ENCODE assay signal across 9 cellular contexts in the genomic region with DNA sequence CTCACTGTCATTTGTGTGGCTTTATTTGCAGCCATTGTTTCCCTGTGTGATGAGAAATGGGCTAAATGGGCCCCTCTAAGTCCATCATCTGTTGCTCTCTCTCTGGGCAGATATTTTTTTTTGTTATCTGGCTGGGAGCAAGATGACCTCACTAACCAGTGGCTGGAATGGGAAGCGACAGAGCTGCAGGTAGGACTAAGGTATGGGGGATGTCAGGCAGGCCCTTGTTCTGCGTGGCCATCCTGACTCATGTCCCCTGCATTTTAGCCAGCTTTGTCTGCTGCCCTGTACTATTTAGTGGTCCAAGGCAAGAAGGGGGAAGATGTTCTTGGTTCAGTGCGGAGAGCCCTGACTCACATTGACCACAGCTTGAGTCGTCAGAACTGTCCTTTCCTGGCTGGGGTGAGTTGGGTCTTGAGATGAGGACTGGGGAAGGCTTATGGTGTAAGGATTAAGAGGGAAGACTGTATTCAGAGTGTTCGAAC. TPM values are rescaled to one million over a fixed set of nuclear protein-coding genes. Genes with fewer than 3 reads are reported as not detected.
A peak's percentile ranks its signal among the peaks of the same experiment; 100 is the strongest.
DNase-seq lines count a peak whose midpoint lies in the region; ATAC-seq and TF ChIP-seq lines count a peak whose summit lies in the region.
"Had no signal": no experiment of that assay in that cellular context is flagged by ENCODE, and none has a peak within 500 bp of the region (broad histone marks: within the 10 kb centered on the region; RNA-seq: fewer than 3 reads in every experiment).

No MANE protein-coding gene starts in this region.

- peaks cover 28% of the 10 kb centered on the region for H3K4me1 Mint-ChIP-seq in T-helper 1 cell treated with Interleukin-12 subunit alpha and Interleukin-12 subunit beta and Interleukin-4 antibody, amounts not matched to agents 30 μg/mL and 1 μg/mL, for 36 hours (ENCODE audit: low read depth)

- H3K4me3 Mint-ChIP-seq in T-helper 1 cell treated with Interleukin-12 subunit alpha and Interleukin-12 subunit beta and Interleukin-4 antibody, amounts not matched to agents 30 μg/mL and 1 μg/mL, for 36 hours = peak overlapping the region; percentile 100

- no peak for TF ChIP-seq POLR2A in gastroesophageal sphincter (IDR thresholded peaks at IDR 0.05)

- H3K4me2 ChIP-seq in skeletal muscle satellite cell (ENCODE audit: low read length) = peak overlapping the region; percentile 94

- H3K27ac Mint-ChIP-seq in T-helper 1 cell treated with Interleukin-12 subunit alpha and Interleukin-12 subunit beta and Interleukin-4 antibody, amounts not matched to agents 30 μg/mL and 1 μg/mL, for 36 hours = peak overlapping the region; percentile 97

- H3K9ac ChIP-seq in skeletal muscle satellite cell (ENCODE audit: low read depth, low read length) = peak overlapping the region; percentile 95

- peaks cover 52% of the 10 kb centered on the region for H3K36me3 ChIP-seq in WERI-Rb-1
- peaks cover 33% of the 10 kb centered on the region for H3K36me3 ChIP-seq in skeletal muscle satellite cell (ENCODE audit: insufficient read depth, low read length)
- H3K36me3 ChIP-seq in gastroesophageal sphincter = peaks cover 0 to 45% of the 10 kb centered on the region in 2 donors

- H3K36me3 Mint-ChIP-seq in T-helper 1 cell treated with Interleukin-12 subunit alpha and Interleukin-12 subunit beta and Interleukin-4 antibody, amounts not matched to agents 30 μg/mL and 1 μg/mL, for 36 hours (ENCODE audit: low read depth) = peaks cover 35% of the 10 kb centered on the region

- no peak for TF ChIP-seq CTCF in WERI-Rb-1 (IDR thresholded peaks at IDR 0.05; ENCODE audit: low read depth, low read length)
- TF ChIP-seq CTCF in gastroesophageal sphincter (IDR thresholded peaks at IDR 0.05) = no peak

- H3K9me3 ChIP-seq in WERI-Rb-1 (ENCODE audit: severe bottlenecking) (no peaks in the 10 kb centered on the region), skeletal muscle satellite cell (replicated peaks; ENCODE audit: low read length) (no peaks in the 10 kb centered on the region), gastroesophageal sphincter (no peaks in the 10 kb centered on the region)

- H3K27ac ChIP-seq in WERI-Rb-1 (peak overlapping the region; percentile 99), gastroesophageal sphincter (peak overlapping the region in 1 of 4 donors; percentile 83)

- DNase-seq in T-helper 1 cell = no peak
- peak; percentile 23 for DNase-seq in WERI-Rb-1
- peak; percentile 31 for DNase-seq in glomerular visceral epithelial cell (ENCODE audit: extremely low spot score)
- DNase-seq: islet precursor cell had no signal

- peaks cover 16% of the 10 kb centered on the region for H3K4me1 ChIP-seq in skeletal muscle satellite cell (ENCODE audit: control insufficient read depth, insufficient read depth, low read length)
- peaks cover 4 to 21% (median 8%) of the 10 kb centered on the region in 3 donors for H3K4me1 ChIP-seq in gastroesophageal sphincter

- no peak for TF ChIP-seq EP300 in gastroesophageal sphincter (IDR thresholded peaks at IDR 0.05)

- H3K27me3 ChIP-seq in WERI-Rb-1 (ENCODE audit: insufficient read depth, low read depth, severe bottlenecking) (no peaks in the 10 kb centered on the region), skeletal muscle satellite cell (ENCODE audit: control insufficient read depth, insufficient read depth, low read length) (no peaks in the 10 kb centered on the region), gastroesophageal sphincter (peaks cover 4% of the 10 kb centered on the region)

- peak overlapping the region; percentile 99 for H3K4me3 ChIP-seq in WERI-Rb-1 (ENCODE audit: low read depth, low read length)
- H3K4me3 ChIP-seq in skeletal muscle satellite cell (ENCODE audit: low read length) = peak overlapping the region; percentile 93
- H3K4me3 ChIP-seq in gastroesophageal sphincter = peak overlapping the region in 1 of 2 donors; percentile 70

- no peaks in the 10 kb centered on the region for H3K9me3 Mint-ChIP-seq in T-helper 1 cell treated with Interleukin-12 subunit alpha and Interleukin-12 subunit beta and Interleukin-4 antibody, amounts not matched to agents 30 μg/mL and 1 μg/mL, for 36 hours

- ATAC-seq in HG03521 (IDR thresholded peaks at IDR 0.05; ENCODE audit: unreplicated experiment) (no peak), GM18517 (IDR thresholded peaks at IDR 0.05; ENCODE audit: unreplicated experiment) (no peak), gastroesophageal sphincter (no peak)

- H3K27me3 Mint-ChIP-seq in T-helper 1 cell treated with Interleukin-12 subunit alpha and Interleukin-12 subunit beta and Interleukin-4 antibody, amounts not matched to agents 30 μg/mL and 1 μg/mL, for 36 hours (ENCODE audit: low read depth) = no peaks in the 10 kb centered on the region

- 75 to 80% methylated on average over 2 to 3 of the region's 5 CpGs for WGBS in gastroesophageal sphincter (ENCODE audit: low coverage in 1 of 2), 2 donors

RNA-seq across cellular contexts. Expression of a gene that starts 1.3 kb away (rescaled TPM):
- 111 and 120 TPM in 2 replicates for total RNA-seq in skeletal muscle satellite cell (2012; rRNA removed)
- total RNA-seq in gastroesophageal sphincter = 100 to 1,000 TPM in 1 of 4 donors, 10 to 100 TPM in 3; 67.4 to 209 (median 81.7) TPM

RNA-seq across cellular contexts. Expression of a gene that starts 9.5 kb away (rescaled TPM):
- 0.22 TPM in 1 of 2 replicates, not detected in the other for total RNA-seq in skeletal muscle satellite cell (2012; rRNA removed)
- 10 to 100 TPM in 1 of 4 donors, 1 to 10 TPM in 3; 5.6 to 13.1 (median 8.9) TPM for total RNA-seq in gastroesophageal sphincter

RNA-seq across cellular contexts. Expression of a gene that starts 29.6 kb away (rescaled TPM):
- 0.44 and 0.76 TPM in 2 replicates for total RNA-seq in skeletal muscle satellite cell (2012; rRNA removed)
- 1 to 10 TPM in 1 of 4 donors, under 1 TPM in 3; 0.15 to 3.6 (median 0.30) TPM for total RNA-seq in gastroesophageal sphincter

RNA-seq across cellular contexts. Expression of a gene that starts 31.1 kb away (rescaled TPM):
- total RNA-seq in skeletal muscle satellite cell (2012; rRNA removed) = 28.4 and 53.5 TPM in 2 replicates
- total RNA-seq in gastroesophageal sphincter = 10 to 100 TPM; 17.7 to 41.2 (median 36.5) TPM

RNA-seq across cellular contexts. Expression of a gene that starts 33.4 kb away (rescaled TPM):
- 2.8 TPM in 2 replicates for total RNA-seq in skeletal muscle satellite cell (2012; rRNA removed)
- 10 to 100 TPM in 3 of 4 donors, 1 to 10 TPM in 1; 8.9 to 22.6 (median 19.7) TPM for total RNA-seq in gastroesophageal sphincter

Comparison
In these comparisons a context has a peak if more than half of its experiments do, and no peak if none do; other contexts are left out.
1. DNase-seq: peak in WERI-Rb-1 (single experiment) and glomerular visceral epithelial cell (single experiment); none in T-helper 1 cell (0 of 5).